In genomic region chr11:113989381-113989780, GRCh38 we compare ENCODE assay signal across 37 cellular contexts. TPM values are rescaled to one million over a fixed set of nuclear protein-coding genes. Genes with fewer than 3 reads are reported as not detected.
"Had no signal": no experiment of that assay in that cellular context is flagged by ENCODE, and none has a peak within 500 bp of the region (broad histone marks: within the 10 kb centered on the region; RNA-seq: fewer than 3 reads in every experiment).

No MANE protein-coding gene starts in this region.

- H3K27ac ChIP-seq: ascending aorta, cardiac muscle cell, VCaP had no signal

- H3K9me3 ChIP-seq: ascending aorta had no signal

- H3K27me3 Mint-ChIP-seq: activated B cell treated with CpG ODN at 0.5 μM for 24 hours had no signal

- DNase-seq: activated B cell treated with CpG ODN at 0.5 μM for 24 hours; activated CD4-positive, alpha-beta memory T cell treated with anti-CD3 and anti-CD28 coated beads for 36 hours; activated CD4-positive, alpha-beta T cell treated with anti-CD3 and anti-CD28 coated beads for 4 hours; activated CD4-positive, alpha-beta T cell treated with anti-CD3 and anti-CD28 coated beads, Interleukin-2, amount 10 ng/mL, durations not matched to agents 24 days and 14 days; activated CD4-positive, alpha-beta T cell treated with anti-CD3 and anti-CD28 coated beads, Interleukin-2, amount 50 U/mL, for 1 hour; activated CD4-positive, alpha-beta T cell treated with anti-CD3 and anti-CD28 coated beads, Interleukin-2, amount 50 U/mL, for 4 hours; activated CD4-positive, CD25-positive, alpha-beta regulatory T cell treated with anti-CD3 and anti-CD28 coated beads, Interleukin-2, amount 50 U/mL, for 72 hours; activated CD8-positive, alpha-beta memory T cell treated with anti-CD3 and anti-CD28 coated beads, Interleukin-2, amount 50 U/mL, for 4 hours; activated CD8-positive, alpha-beta T cell treated with anti-CD3 and anti-CD28 coated beads for 36 hours; activated effector memory CD4-positive, alpha-beta T cell treated with anti-CD3 and anti-CD28 coated beads, Interleukin-2, amount 50 U/mL, for 16 hours; activated gamma-delta T cell treated with Interleukin-2 at 50 U/mL for 16 hours; activated naive CD4-positive, alpha-beta T cell; activated naive CD4-positive, alpha-beta T cell treated with anti-CD3 and anti-CD28 coated beads, Interleukin-2, amount 10 ng/mL, durations not matched to agents 7 days and 5 days; activated naive CD8-positive, alpha-beta T cell treated with anti-CD3 and anti-CD28 coated beads, Interleukin-2, amount 10 ng/mL, durations not matched to agents 7 days and 5 days; activated naive CD8-positive, alpha-beta T cell treated with anti-CD3 and anti-CD28 coated beads, Interleukin-2, amount 50 U/mL, for 24 hours; activated T-cell treated with anti-CD3 and anti-CD28 coated beads for 4 hours; activated T-cell treated with anti-CD3 and anti-CD28 coated beads, Interleukin-2, amount 50 U/mL, for 1 hour; activated T-cell treated with anti-CD3 and anti-CD28 coated beads, Interleukin-2, amount 50 U/mL, for 4 hours; activated T-cell treated with anti-CD3 and anti-CD28 coated beads, Interleukin-2, amount 50 U/mL, for 72 hours; amygdala; anterior cingulate cortex; central memory CD4-positive, alpha-beta T cell; T-helper 1 cell; T-helper 2 cell; T-helper 9 cell had no signal

- H3K4me3 Mint-ChIP-seq: activated B cell treated with CpG ODN at 0.5 μM for 24 hours; activated CD4-positive, alpha-beta memory T cell treated with anti-CD3 and anti-CD28 coated beads for 36 hours; activated CD4-positive, alpha-beta T cell treated with anti-CD3 and anti-CD28 coated beads, Interleukin-2, amount 10 ng/mL, durations not matched to agents 24 days and 14 days; activated CD8-positive, alpha-beta T cell treated with anti-CD3 and anti-CD28 coated beads for 36 hours; activated naive CD4-positive, alpha-beta T cell treated with anti-CD3 and anti-CD28 coated beads, Interleukin-2, amount 10 ng/mL, durations not matched to agents 7 days and 5 days; activated naive CD4-positive, alpha-beta T cell treated with anti-CD3 and anti-CD28 coated beads, Interleukin-2, amount 50 U/mL, for 24 hours; activated naive CD8-positive, alpha-beta T cell; activated naive CD8-positive, alpha-beta T cell treated with anti-CD3 and anti-CD28 coated beads, Interleukin-2, amount 10 ng/mL, durations not matched to agents 7 days and 5 days; activated naive CD8-positive, alpha-beta T cell treated with anti-CD3 and anti-CD28 coated beads, Interleukin-2, amount 50 U/mL, for 24 hours; activated T-cell treated with anti-CD3 and anti-CD28 coated beads, Interleukin-2, amount 50 U/mL, for 4 hours; activated T-cell treated with anti-CD3 and anti-CD28 coated beads, Interleukin-2, amount 50 U/mL, for 72 hours; activated T-helper 1 cell treated with anti-CD3 and anti-CD28 coated beads, Interleukin-12 subunit alpha, Interleukin-12 subunit beta, Interleukin-2, Interleukin-4 antibody, amounts not matched to agents 30 ng/mL and 10 ng/mL and 1 ng/mL, durations not matched to agents 14 hours and 24 hours and 36 hours; activated T-helper 17 cell treated with anti-CD3 and anti-CD28 coated beads, Interleukin-2, amount 50 U/mL, for 72 hours; brain; T-helper 1 cell treated with Interleukin-12 subunit alpha and Interleukin-12 subunit beta and Interleukin-4 antibody, amounts not matched to agents 30 μg/mL and 1 μg/mL, for 36 hours; T-helper 2 cell treated with Interferon-gamma antibody and Interleukin-4, amounts not matched to agents 5 μg/mL and 100 μg/mL, for 36 hours had no signal

- H3K27ac Mint-ChIP-seq: activated B cell treated with CpG ODN at 0.5 μM for 24 hours; activated CD4-positive, alpha-beta memory T cell treated with anti-CD3 and anti-CD28 coated beads for 36 hours; activated CD4-positive, alpha-beta T cell treated with anti-CD3 and anti-CD28 coated beads, Interleukin-2, amount 10 ng/mL, durations not matched to agents 24 days and 14 days; activated CD8-positive, alpha-beta T cell treated with anti-CD3 and anti-CD28 coated beads for 36 hours; activated naive CD4-positive, alpha-beta T cell treated with anti-CD3 and anti-CD28 coated beads, Interleukin-2, amount 10 ng/mL, durations not matched to agents 7 days and 5 days; activated naive CD4-positive, alpha-beta T cell treated with anti-CD3 and anti-CD28 coated beads, Interleukin-2, amount 50 U/mL, for 24 hours; activated naive CD8-positive, alpha-beta T cell; activated naive CD8-positive, alpha-beta T cell treated with anti-CD3 and anti-CD28 coated beads, Interleukin-2, amount 10 ng/mL, durations not matched to agents 7 days and 5 days; activated naive CD8-positive, alpha-beta T cell treated with anti-CD3 and anti-CD28 coated beads, Interleukin-2, amount 50 U/mL, for 24 hours; activated T-cell treated with anti-CD3 and anti-CD28 coated beads, Interleukin-2, amount 50 U/mL, for 72 hours; activated T-helper 1 cell treated with anti-CD3 and anti-CD28 coated beads, Interleukin-12 subunit alpha, Interleukin-12 subunit beta, Interleukin-2, Interleukin-4 antibody, amounts not matched to agents 30 ng/mL and 10 ng/mL and 1 ng/mL, durations not matched to agents 14 hours and 24 hours and 36 hours; activated T-helper 17 cell treated with anti-CD3 and anti-CD28 coated beads, Interleukin-2, amount 50 U/mL, for 72 hours; brain; T-helper 1 cell treated with Interleukin-12 subunit alpha and Interleukin-12 subunit beta and Interleukin-4 antibody, amounts not matched to agents 30 μg/mL and 1 μg/mL, for 36 hours; T-helper 2 cell treated with Interferon-gamma antibody and Interleukin-4, amounts not matched to agents 5 μg/mL and 100 μg/mL, for 36 hours had no signal

- H3K9me3 Mint-ChIP-seq: activated B cell treated with CpG ODN at 0.5 μM for 24 hours; activated CD4-positive, alpha-beta memory T cell treated with anti-CD3 and anti-CD28 coated beads for 36 hours; activated CD4-positive, alpha-beta T cell treated with anti-CD3 and anti-CD28 coated beads, Interleukin-2, amount 10 ng/mL, durations not matched to agents 24 days and 14 days; activated CD8-positive, alpha-beta T cell treated with anti-CD3 and anti-CD28 coated beads for 36 hours; activated naive CD4-positive, alpha-beta T cell treated with anti-CD3 and anti-CD28 coated beads, Interleukin-2, amount 10 ng/mL, durations not matched to agents 7 days and 5 days; activated naive CD4-positive, alpha-beta T cell treated with anti-CD3 and anti-CD28 coated beads, Interleukin-2, amount 50 U/mL, for 24 hours; activated naive CD8-positive, alpha-beta T cell treated with anti-CD3 and anti-CD28 coated beads, Interleukin-2, amount 10 ng/mL, durations not matched to agents 7 days and 5 days; activated naive CD8-positive, alpha-beta T cell treated with anti-CD3 and anti-CD28 coated beads, Interleukin-2, amount 50 U/mL, for 24 hours; activated T-cell treated with anti-CD3 and anti-CD28 coated beads, Interleukin-2, amount 50 U/mL, for 4 hours; activated T-cell treated with anti-CD3 and anti-CD28 coated beads, Interleukin-2, amount 50 U/mL, for 72 hours; activated T-helper 1 cell treated with anti-CD3 and anti-CD28 coated beads, Interleukin-12 subunit alpha, Interleukin-12 subunit beta, Interleukin-2, Interleukin-4 antibody, amounts not matched to agents 30 ng/mL and 10 ng/mL and 1 ng/mL, durations not matched to agents 14 hours and 24 hours and 36 hours; activated T-helper 17 cell treated with anti-CD3 and anti-CD28 coated beads, Interleukin-2, amount 50 U/mL, for 72 hours; T-helper 1 cell treated with Interleukin-12 subunit alpha and Interleukin-12 subunit beta and Interleukin-4 antibody, amounts not matched to agents 30 μg/mL and 1 μg/mL, for 36 hours; T-helper 2 cell treated with Interferon-gamma antibody and Interleukin-4, amounts not matched to agents 5 μg/mL and 100 μg/mL, for 36 hours had no signal

- H3K4me1 ChIP-seq: ascending aorta had no signal

- H3K36me3 ChIP-seq: ascending aorta, cardiac muscle cell had no signal

- H3K4me3 ChIP-seq: ascending aorta, cardiac muscle cell had no signal

- H3K4me1 Mint-ChIP-seq: activated CD4-positive, alpha-beta T cell treated with anti-CD3 and anti-CD28 coated beads, Interleukin-2, amount 10 ng/mL, durations not matched to agents 24 days and 14 days; activated naive CD4-positive, alpha-beta T cell treated with anti-CD3 and anti-CD28 coated beads, Interleukin-2, amount 10 ng/mL, durations not matched to agents 7 days and 5 days; activated naive CD4-positive, alpha-beta T cell treated with anti-CD3 and anti-CD28 coated beads, Interleukin-2, amount 50 U/mL, for 24 hours; activated naive CD8-positive, alpha-beta T cell treated with anti-CD3 and anti-CD28 coated beads, Interleukin-2, amount 50 U/mL, for 24 hours; activated T-helper 17 cell treated with anti-CD3 and anti-CD28 coated beads, Interleukin-2, amount 50 U/mL, for 72 hours had no signal

- H3K27me3 ChIP-seq: ascending aorta had no signal

- H3K36me3 Mint-ChIP-seq: activated CD4-positive, alpha-beta memory T cell treated with anti-CD3 and anti-CD28 coated beads for 36 hours; activated naive CD4-positive, alpha-beta T cell treated with anti-CD3 and anti-CD28 coated beads, Interleukin-2, amount 10 ng/mL, durations not matched to agents 7 days and 5 days; activated naive CD4-positive, alpha-beta T cell treated with anti-CD3 and anti-CD28 coated beads, Interleukin-2, amount 50 U/mL, for 24 hours; activated naive CD8-positive, alpha-beta T cell; activated naive CD8-positive, alpha-beta T cell treated with anti-CD3 and anti-CD28 coated beads, Interleukin-2, amount 10 ng/mL, durations not matched to agents 7 days and 5 days; brain had no signal

RNA-seq across cellular contexts. Expression of gene HTR3A, which starts 14.5 kb away (rescaled TPM):
- total RNA-seq: activated CD4-positive, alpha-beta memory T cell treated with anti-CD3 and anti-CD28 coated beads for 36 hours; activated CD4-positive, alpha-beta T cell treated with anti-CD3 and anti-CD28 coated beads, Interleukin-2, amount 10 ng/mL, durations not matched to agents 24 days and 14 days; activated CD8-positive, alpha-beta memory T cell treated with anti-CD3 and anti-CD28 coated beads for 36 hours; activated CD8-positive, alpha-beta T cell treated with anti-CD3 and anti-CD28 coated beads for 36 hours; activated naive CD8-positive, alpha-beta T cell treated with anti-CD3 and anti-CD28 coated beads, Interleukin-2, amount 10 ng/mL, durations not matched to agents 7 days and 5 days; activated T-cell treated with anti-CD3 and anti-CD28 coated beads, Interleukin-2, amount 50 U/mL, for 4 hours; activated T-cell treated with anti-CD3 and anti-CD28 coated beads, Interleukin-2, amount 50 U/mL, for 72 hours; activated T-helper 1 cell treated with anti-CD3 and anti-CD28 coated beads, Interleukin-12 subunit alpha, Interleukin-12 subunit beta, Interleukin-2, Interleukin-4 antibody, amounts not matched to agents 30 ng/mL and 10 ng/mL and 1 ng/mL, durations not matched to agents 14 hours and 24 hours and 36 hours; activated T-helper 17 cell treated with anti-CD3 and anti-CD28 coated beads, Interleukin-2, amount 50 U/mL, for 72 hours; ascending aorta; bronchial epithelial cell had no signal
- polyA plus RNA-seq: cardiac muscle cell had no signal
